ENCODE assay signal across 8 cellular contexts in genomic region chr19:46785980-46786235, GRCh38. TPM values are rescaled to one million over a fixed set of nuclear protein-coding genes. Genes with fewer than 3 reads are reported as not detected.
DNase-seq lines count a peak whose midpoint lies in the region; FAIRE-seq and TF ChIP-seq lines count a peak whose summit lies in the region.

No MANE protein-coding gene starts in this region.

- H3K27ac ChIP-seq in keratinocyte (ENCODE audit: control insufficient read depth, insufficient read depth, low read length): peak overlapping the region; percentile 95
- H3K27ac ChIP-seq in substantia nigra (ENCODE audit: low read depth, low read length, poor library complexity, severe bottlenecking): peak overlapping the region; percentile 42

- in situ Hi-C loops in ACHN (cut with HindIII; ENCODE audit: low pct_ligation_motif_present, low pct_unique_long_range_greater_than_20kb, low sequenced_read_pairs): no loop called here

- H3K27ac Mint-ChIP-seq in T-helper 2 cell treated with Interferon-gamma antibody and Interleukin-4, amounts not matched to agents 5 μg/mL and 100 μg/mL, for 36 hours: peak overlapping the region; percentile 90
- H3K27ac Mint-ChIP-seq in activated T-helper 2 cell treated with anti-CD3 and anti-CD28 coated beads, Interferon-gamma antibody, Interleukin-2, Interleukin-4, amounts not matched to agents 10 μg/mL and 5 μg/mL and 100 μg/mL, durations not matched to agents 14 hours and 24 hours and 36 hours: peak overlapping the region; percentile 93

- dilution Hi-C loops in keratinocyte (cut with MboI; ENCODE audit: extremely low pct_ligation_motif_present, low sequenced_read_pairs): no loop called here

- no peaks in the 10 kb centered on the region for H3K9me1 ChIP-seq in keratinocyte (ENCODE audit: control insufficient read depth, extremely low read depth, insufficient read depth, low read length)

- no peaks in the 10 kb centered on the region for H3K9me3 ChIP-seq in keratinocyte (ENCODE audit: control insufficient read depth, low read depth, low read length)

- DNase-seq in T-helper 2 cell treated with Interferon-gamma antibody and Interleukin-4, amounts not matched to agents 5 μg/mL and 100 μg/mL, for 36 hours (ENCODE audit: low spot score): no peak
- no peak for DNase-seq in T-helper 2 cell
- DNase-seq in activated T-helper 2 cell treated with anti-CD3 and anti-CD28 coated beads, Interferon-gamma antibody, Interleukin-2, Interleukin-4, amounts not matched to agents 10 μg/mL and 5 μg/mL and 100 μg/mL, durations not matched to agents 14 hours and 24 hours and 36 hours (ENCODE audit: low spot score): no peak
- no peak for DNase-seq in keratinocyte (ENCODE audit: low read depth, low spot score)
- DNase-seq in substantia nigra (lab: John Stamatoyannopoulos, UW): no peak
- no peak for DNase-seq in ACHN
- DNase-seq in activated CD8-positive, alpha-beta memory T cell treated with anti-CD3 and anti-CD28 coated beads for 24 hours: no peak
- no peak for DNase-seq in activated gamma-delta T cell (lab: John Stamatoyannopoulos, UW)

- no peaks in the 10 kb centered on the region for H3K9me3 Mint-ChIP-seq in T-helper 2 cell treated with Interferon-gamma antibody and Interleukin-4, amounts not matched to agents 5 μg/mL and 100 μg/mL, for 36 hours
- H3K9me3 Mint-ChIP-seq in activated T-helper 2 cell treated with anti-CD3 and anti-CD28 coated beads, Interferon-gamma antibody, Interleukin-2, Interleukin-4, amounts not matched to agents 10 μg/mL and 5 μg/mL and 100 μg/mL, durations not matched to agents 14 hours and 24 hours and 36 hours: no peaks in the 10 kb centered on the region

- H3K27me3 ChIP-seq in keratinocyte (ENCODE audit: control insufficient read depth, extremely low read depth, insufficient read depth, low read length): no peaks in the 10 kb centered on the region

- H3K4me3 ChIP-seq in keratinocyte (ENCODE audit: control insufficient read depth in 2 of 3, extremely low read depth in 1 of 3, insufficient read depth in 2 of 3, low read depth in 1 of 3, low read length in 3 of 3): peak overlapping the region; percentile 92 to 99 (median 92)

- peaks cover 47% of the 10 kb centered on the region for H3K4me1 Mint-ChIP-seq in T-helper 2 cell treated with Interferon-gamma antibody and Interleukin-4, amounts not matched to agents 5 μg/mL and 100 μg/mL, for 36 hours (ENCODE audit: low read depth)
- H3K4me1 Mint-ChIP-seq in activated T-helper 2 cell treated with anti-CD3 and anti-CD28 coated beads, Interferon-gamma antibody, Interleukin-2, Interleukin-4, amounts not matched to agents 10 μg/mL and 5 μg/mL and 100 μg/mL, durations not matched to agents 14 hours and 24 hours and 36 hours (ENCODE audit: low read depth): peaks cover 45% of the 10 kb centered on the region

- H2AFZ ChIP-seq in keratinocyte (ENCODE audit: control insufficient read depth, low read length): no peak overlapping the region

- H3K4me2 ChIP-seq in keratinocyte (ENCODE audit: control insufficient read depth, extremely low read depth, insufficient read depth, low read depth, low read length): peak overlapping the region; percentile 87

- H3K36me3 Mint-ChIP-seq in T-helper 2 cell treated with Interferon-gamma antibody and Interleukin-4, amounts not matched to agents 5 μg/mL and 100 μg/mL, for 36 hours (ENCODE audit: low read depth): peaks cover 54% of the 10 kb centered on the region
- H3K36me3 Mint-ChIP-seq in activated T-helper 2 cell treated with anti-CD3 and anti-CD28 coated beads, Interferon-gamma antibody, Interleukin-2, Interleukin-4, amounts not matched to agents 10 μg/mL and 5 μg/mL and 100 μg/mL, durations not matched to agents 14 hours and 24 hours and 36 hours (ENCODE audit: low read depth): peaks cover 59% of the 10 kb centered on the region

- peaks cover 68% of the 10 kb centered on the region for H3K79me2 ChIP-seq in keratinocyte (ENCODE audit: control insufficient read depth, insufficient read depth, low read length)

- peaks cover 11 to 43% of the 10 kb centered on the region in 2 experiments for H3K36me3 ChIP-seq in keratinocyte (ENCODE audit: control insufficient read depth in 2 of 2, extremely low read depth in 1 of 2, insufficient read depth in 2 of 2, low read length in 2 of 2)

- FAIRE-seq in keratinocyte (lab: Jason Lieb, UNC): no peak

- H4K20me1 ChIP-seq in keratinocyte (ENCODE audit: control insufficient read depth, extremely low read depth, insufficient read depth, low read length): peaks cover 2% of the 10 kb centered on the region

- peak overlapping the region; percentile 93 for H3K9ac ChIP-seq in keratinocyte (ENCODE audit: control insufficient read depth, extremely low read depth, insufficient read depth, low read length)

- H3K27me3 Mint-ChIP-seq in T-helper 2 cell treated with Interferon-gamma antibody and Interleukin-4, amounts not matched to agents 5 μg/mL and 100 μg/mL, for 36 hours (ENCODE audit: low read depth): no peaks in the 10 kb centered on the region
- no peaks in the 10 kb centered on the region for H3K27me3 Mint-ChIP-seq in activated T-helper 2 cell treated with anti-CD3 and anti-CD28 coated beads, Interferon-gamma antibody, Interleukin-2, Interleukin-4, amounts not matched to agents 10 μg/mL and 5 μg/mL and 100 μg/mL, durations not matched to agents 14 hours and 24 hours and 36 hours (ENCODE audit: low read depth)

- intact Hi-C loops in activated T-helper 2 cell treated with anti-CD3 and anti-CD28 coated beads, Interferon-gamma antibody, Interleukin-2, Interleukin-4, amounts not matched to agents 10 μg/mL and 5 μg/mL and 100 μg/mL, durations not matched to agents 14 hours and 24 hours and 36 hours (cut with micrococcal nuclease): loop anchor here (2.0 to 5.0 kb wide), 5 partner anchors 35 to 327 kb away; partner anchors contain the start of genes CALM3 and ZC3H4

- peak overlapping the region; percentile 92 for H3K4me3 Mint-ChIP-seq in T-helper 2 cell treated with Interferon-gamma antibody and Interleukin-4, amounts not matched to agents 5 μg/mL and 100 μg/mL, for 36 hours
- H3K4me3 Mint-ChIP-seq in activated T-helper 2 cell treated with anti-CD3 and anti-CD28 coated beads, Interferon-gamma antibody, Interleukin-2, Interleukin-4, amounts not matched to agents 10 μg/mL and 5 μg/mL and 100 μg/mL, durations not matched to agents 14 hours and 24 hours and 36 hours (ENCODE audit: low read depth): peak overlapping the region; percentile 95

- H3K4me1 ChIP-seq in keratinocyte (ENCODE audit: control insufficient read depth, extremely low read depth, insufficient read depth, low read length): peaks cover 25% of the 10 kb centered on the region

- no peak for TF ChIP-seq CTCF in keratinocyte (optimal IDR thresholded peaks at IDR 0.05 in 1 of 3, IDR thresholded peaks at IDR 0.05 in 1 of 3, conservative IDR thresholded peaks at IDR 0.05 in 1 of 3; ENCODE audit: extremely low read depth in 1 of 3, insufficient read depth in 2 of 3, low read length in 3 of 3)

RNA-seq across cellular contexts. Expression of gene SLC1A5, which starts 2.5 kb away (rescaled TPM):
- total RNA-seq in activated T-helper 2 cell treated with anti-CD3 and anti-CD28 coated beads, Interferon-gamma antibody, Interleukin-2, Interleukin-4, amounts not matched to agents 10 μg/mL and 5 μg/mL and 100 μg/mL, durations not matched to agents 14 hours and 24 hours and 36 hours: 203 and 208 TPM in 2 replicates
- polyA plus RNA-seq in keratinocyte: 74.8 to 137 TPM (median 90.4 TPM) in 3 replicates
- polyA plus RNA-seq in keratinocyte (2011; ENCODE audit: low read depth): 101 TPM
- polyA plus RNA-seq in keratinocyte (2011; cell fraction: cytosol; rRNA removed): 53.8 and 70.9 TPM in 2 replicates
- polyA plus RNA-seq in keratinocyte (2011; cell fraction: nucleus; rRNA removed): 182 and 206 TPM in 2 replicates
- 158 and 196 TPM in 2 replicates for polyA plus RNA-seq in keratinocyte (2012; ENCODE audit: low replicate concordance)
- polyA minus RNA-seq in keratinocyte: 111 to 343 TPM (median 153 TPM) in 3 replicates
- polyA minus RNA-seq in keratinocyte (2011; cell fraction: cytosol; rRNA and poly(A)+ RNA removed): 98.0 TPM
- 134 and 156 TPM in 2 replicates for polyA minus RNA-seq in keratinocyte (2011; cell fraction: nucleus; rRNA and poly(A)+ RNA removed)

RNA-seq across cellular contexts. Expression of gene STRN4, which starts 39.7 kb away (rescaled TPM):
- 96.2 and 97.7 TPM in 2 replicates for total RNA-seq in activated T-helper 2 cell treated with anti-CD3 and anti-CD28 coated beads, Interferon-gamma antibody, Interleukin-2, Interleukin-4, amounts not matched to agents 10 μg/mL and 5 μg/mL and 100 μg/mL, durations not matched to agents 14 hours and 24 hours and 36 hours
- polyA plus RNA-seq in keratinocyte: 37.3 to 57.0 TPM (median 45.8 TPM) in 3 replicates
- 59.7 TPM for polyA plus RNA-seq in keratinocyte (2011; ENCODE audit: low read depth)
- 42.0 and 88.9 TPM in 2 replicates for polyA plus RNA-seq in keratinocyte (2011; cell fraction: cytosol; rRNA removed)
- 69.4 and 94.0 TPM in 2 replicates for polyA plus RNA-seq in keratinocyte (2011; cell fraction: nucleus; rRNA removed)
- 36.7 and 55.0 TPM in 2 replicates for polyA plus RNA-seq in keratinocyte (2012; ENCODE audit: low replicate concordance)
- 55.6 to 205 TPM (median 59.7 TPM) in 3 replicates for polyA minus RNA-seq in keratinocyte
- polyA minus RNA-seq in keratinocyte (2011; cell fraction: cytosol; rRNA and poly(A)+ RNA removed): 84.6 TPM
- polyA minus RNA-seq in keratinocyte (2011; cell fraction: nucleus; rRNA and poly(A)+ RNA removed): 47.5 and 53.7 TPM in 2 replicates

RNA-seq across cellular contexts. Expression of gene FKRP, which starts 40.1 kb away (rescaled TPM):
- 23.1 and 23.8 TPM in 2 replicates for total RNA-seq in activated T-helper 2 cell treated with anti-CD3 and anti-CD28 coated beads, Interferon-gamma antibody, Interleukin-2, Interleukin-4, amounts not matched to agents 10 μg/mL and 5 μg/mL and 100 μg/mL, durations not matched to agents 14 hours and 24 hours and 36 hours
- 6.1 to 12.6 TPM (median 6.1 TPM) in 3 replicates for polyA plus RNA-seq in keratinocyte
- 1.1 TPM for polyA plus RNA-seq in keratinocyte (2011; ENCODE audit: low read depth)
- 4.2 TPM in 2 replicates for polyA plus RNA-seq in keratinocyte (2011; cell fraction: cytosol; rRNA removed)
- polyA plus RNA-seq in keratinocyte (2011; cell fraction: nucleus; rRNA removed): 24.1 and 28.5 TPM in 2 replicates
- polyA plus RNA-seq in keratinocyte (2012; ENCODE audit: low replicate concordance): 7.8 and 13.2 TPM in 2 replicates
- 2.8 to 6.7 TPM (median 5.3 TPM) in 3 replicates for polyA minus RNA-seq in keratinocyte
- polyA minus RNA-seq in keratinocyte (2011; cell fraction: cytosol; rRNA and poly(A)+ RNA removed): 3.6 TPM
- polyA minus RNA-seq in keratinocyte (2011; cell fraction: nucleus; rRNA and poly(A)+ RNA removed): 9.9 and 19.3 TPM in 2 replicates
